1 cellular context compared by ENCODE assay signal in the genomic region with DNA sequence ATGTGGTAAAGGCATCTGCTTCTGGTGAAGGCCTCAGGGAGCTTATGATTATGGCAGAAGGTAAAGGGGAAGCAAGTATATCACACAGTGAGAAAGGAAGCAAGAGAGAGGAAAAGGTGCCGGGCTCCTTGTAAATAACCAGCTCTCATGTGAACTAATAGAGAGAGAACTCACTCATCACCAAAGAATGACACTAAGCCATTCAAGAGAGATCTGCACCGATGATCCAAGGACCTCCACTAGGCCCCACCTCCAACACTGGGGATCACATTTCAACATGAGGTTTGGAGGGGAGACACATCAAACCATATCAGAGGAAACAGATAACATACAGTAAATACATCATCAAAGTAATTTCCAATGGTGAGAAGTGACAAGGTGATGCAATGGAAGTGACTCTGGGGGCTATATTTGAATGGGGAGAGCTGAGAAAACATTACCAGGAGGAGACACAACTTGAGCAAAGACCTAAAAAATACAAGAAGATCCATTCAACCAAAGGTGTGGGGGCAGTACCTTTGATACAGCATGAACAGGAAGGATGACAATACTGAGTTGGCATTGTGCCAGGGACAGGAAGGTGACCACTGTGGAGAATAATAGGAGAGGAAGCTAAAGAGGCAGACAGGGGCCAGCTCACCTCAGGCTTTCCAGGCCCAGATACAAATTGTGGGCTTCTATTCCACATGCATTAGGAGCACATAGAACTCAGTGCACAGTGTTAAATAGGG.
TF ChIP-seq lines count a peak whose summit lies in the region.

No MANE protein-coding gene starts in this region.

TF ChIP-seq in HEK293, 187 proteins besides CTCF, POLR2A, EP300 and RAD21 (continued from another document):
- TF ChIP-seq, protein P1, sequence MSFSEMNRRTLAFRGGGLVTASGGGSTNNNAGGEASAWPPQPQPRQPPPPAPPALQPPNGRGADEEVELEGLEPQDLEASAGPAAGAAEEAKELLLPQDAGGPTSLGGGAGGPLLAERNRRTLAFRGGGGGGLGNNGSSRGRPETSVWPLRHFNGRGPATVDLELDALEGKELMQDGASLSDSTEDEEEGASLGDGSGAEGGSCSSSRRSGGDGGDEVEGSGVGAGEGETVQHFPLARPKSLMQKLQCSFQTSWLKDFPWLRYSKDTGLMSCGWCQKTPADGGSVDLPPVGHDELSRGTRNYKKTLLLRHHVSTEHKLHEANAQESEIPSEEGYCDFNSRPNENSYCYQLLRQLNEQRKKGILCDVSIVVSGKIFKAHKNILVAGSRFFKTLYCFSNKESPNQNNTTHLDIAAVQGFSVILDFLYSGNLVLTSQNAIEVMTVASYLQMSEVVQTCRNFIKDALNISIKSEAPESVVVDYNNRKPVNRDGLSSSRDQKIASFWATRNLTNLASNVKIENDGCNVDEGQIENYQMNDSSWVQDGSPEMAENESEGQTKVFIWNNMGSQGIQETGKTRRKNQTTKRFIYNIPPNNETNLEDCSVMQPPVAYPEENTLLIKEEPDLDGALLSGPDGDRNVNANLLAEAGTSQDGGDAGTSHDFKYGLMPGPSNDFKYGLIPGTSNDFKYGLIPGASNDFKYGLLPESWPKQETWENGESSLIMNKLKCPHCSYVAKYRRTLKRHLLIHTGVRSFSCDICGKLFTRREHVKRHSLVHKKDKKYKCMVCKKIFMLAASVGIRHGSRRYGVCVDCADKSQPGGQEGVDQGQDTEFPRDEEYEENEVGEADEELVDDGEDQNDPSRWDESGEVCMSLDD (tag by site-specific recombination; IDR thresholded peaks at IDR 0.05), result no peak
- TF ChIP-seq ZNF202 (tag by site-specific recombination; IDR thresholded peaks at IDR 0.05; ENCODE audit: borderline replicate concordance), result no peak
- TF ChIP-seq ZNF175 (tag by site-specific recombination; IDR thresholded peaks at IDR 0.05), result no peak
- no peak for TF ChIP-seq SETDB1 (IDR thresholded peaks at IDR 0.05; ENCODE audit: insufficient read length, low read length)
- no peak for TF ChIP-seq ZNF843 (tag by site-specific recombination; IDR thresholded peaks at IDR 0.05)
- TF ChIP-seq KLF7 (tag by site-specific recombination; IDR thresholded peaks at IDR 0.05; ENCODE audit: borderline replicate concordance), result no peak
- TF ChIP-seq ZNF2 (tag by site-specific recombination; IDR thresholded peaks at IDR 0.05), result no peak
- no peak for TF ChIP-seq ZNF19 (tag by site-specific recombination; IDR thresholded peaks at IDR 0.05; ENCODE audit: low read depth)
- TF ChIP-seq, protein P2, sequence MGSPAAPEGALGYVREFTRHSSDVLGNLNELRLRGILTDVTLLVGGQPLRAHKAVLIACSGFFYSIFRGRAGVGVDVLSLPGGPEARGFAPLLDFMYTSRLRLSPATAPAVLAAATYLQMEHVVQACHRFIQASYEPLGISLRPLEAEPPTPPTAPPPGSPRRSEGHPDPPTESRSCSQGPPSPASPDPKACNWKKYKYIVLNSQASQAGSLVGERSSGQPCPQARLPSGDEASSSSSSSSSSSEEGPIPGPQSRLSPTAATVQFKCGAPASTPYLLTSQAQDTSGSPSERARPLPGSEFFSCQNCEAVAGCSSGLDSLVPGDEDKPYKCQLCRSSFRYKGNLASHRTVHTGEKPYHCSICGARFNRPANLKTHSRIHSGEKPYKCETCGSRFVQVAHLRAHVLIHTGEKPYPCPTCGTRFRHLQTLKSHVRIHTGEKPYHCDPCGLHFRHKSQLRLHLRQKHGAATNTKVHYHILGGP (tag by site-specific recombination; IDR thresholded peaks at IDR 0.05), result peak; percentile 26; the same call in 1 of the 2 replicates
